ENCODE assay signal across 18 cellular contexts in the genomic region with DNA sequence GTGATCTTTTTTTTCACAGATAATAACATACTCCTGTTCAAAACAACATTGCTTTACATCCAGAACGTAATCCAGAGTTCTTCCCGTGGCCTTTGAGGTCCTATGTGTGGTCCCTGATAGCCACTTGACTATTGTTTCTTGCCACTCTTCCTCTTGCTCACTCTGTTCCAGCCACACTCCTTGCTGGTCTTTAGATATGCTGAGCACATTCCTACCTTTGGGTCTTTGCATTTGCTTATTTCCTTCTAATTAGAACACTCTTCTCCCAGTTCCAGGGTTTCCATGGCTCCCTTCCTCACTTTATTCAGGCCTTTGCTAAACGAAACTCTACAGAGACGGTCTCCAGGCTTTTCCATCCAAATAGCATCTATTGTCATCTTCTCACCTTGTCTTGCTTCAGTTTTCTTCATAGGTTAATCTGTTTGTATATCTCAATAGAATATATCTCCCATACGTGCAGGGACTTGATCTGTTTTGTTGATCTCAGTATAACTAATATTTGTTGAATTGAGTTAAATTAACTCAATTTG. TPM values are rescaled to one million over a fixed set of nuclear protein-coding genes. Genes with fewer than 3 reads are reported as not detected.
DNase-seq lines count a peak whose midpoint lies in the region; ATAC-seq, FAIRE-seq and TF ChIP-seq lines count a peak whose summit lies in the region.
"Had no signal": no experiment of that assay in that cellular context is flagged by ENCODE, and none has a peak within 500 bp of the region (broad histone marks: within the 10 kb centered on the region; RNA-seq: fewer than 3 reads in every experiment).

No MANE protein-coding gene starts in this region.

- no peak overlapping the region for H3K18ac ChIP-seq in mesenchymal stem cell (ENCODE audit: low read depth in 1 of 2, low read length in 2 of 2)

- H2BK12ac ChIP-seq in mesenchymal stem cell (ENCODE audit: low read length in 2 of 2) = no peak overlapping the region

- H3K27me3 ChIP-seq in mammary epithelial cell (ENCODE audit: insufficient read depth, low read length) (no peaks in the 10 kb centered on the region), astrocyte (ENCODE audit: insufficient read depth, low read length) (no peaks in the 10 kb centered on the region), mesenchymal stem cell (ENCODE audit: control insufficient read depth in 1 of 2, insufficient read depth in 1 of 2, low read length in 2 of 2) (no peaks in the 10 kb centered on the region)
- H3K27me3 ChIP-seq: MG63 had no signal

- DNase-seq in MCF 10A (ENCODE audit: unreplicated experiment) = no peak
- no peak for DNase-seq in mammary epithelial cell
- DNase-seq in astrocyte (ENCODE audit: low read depth) = no peak
- DNase-seq in mesenchymal stem cell = no peak
- no peak for DNase-seq in HK-2 (ENCODE audit: unreplicated experiment)
- no peak for DNase-seq in frontal cortex (ENCODE audit: low spot score in 2 of 2)
- DNase-seq: C1 segment of cervical spinal cord, DND-41, NCI-H1092, NCI-H1694, NCI-H2227 treated with DMSO at 0.1 percent for 48 hours, NCI-H524 treated with DMSO at 0.1 percent for 48 hours, SHP77 had no signal

- intact Hi-C loops in MCF 10A (cut with micrococcal nuclease) (no loop called here), mammary epithelial cell (cut with micrococcal nuclease) (no loop called here)

- H3K27me3 Mint-ChIP-seq in MCF 10A (ENCODE audit: insufficient read depth, unreplicated experiment) = no peaks in the 10 kb centered on the region
- no peaks in the 10 kb centered on the region for H3K27me3 Mint-ChIP-seq in astrocyte (ENCODE audit: low read depth, unreplicated experiment)

- POLR2A ChIA-PET in MCF 10A (lab: Yijun Ruan, JAX) = interaction anchor here (0.9 to 1.5 kb wide), 2 partner anchors 11 to 213 kb away, joined by 3 read pairs; no protein-coding TSS in a partner anchor

- H4K20me1 ChIP-seq in mammary epithelial cell (ENCODE audit: insufficient read depth, low read length) (no peaks in the 10 kb centered on the region), astrocyte (ENCODE audit: insufficient read depth, low read length) (peaks cover 3% of the 10 kb centered on the region)

- H3K9me3 Mint-ChIP-seq in MCF 10A (ENCODE audit: unreplicated experiment) = no peaks in the 10 kb centered on the region
- H3K9me3 Mint-ChIP-seq in astrocyte (ENCODE audit: unreplicated experiment) = no peaks in the 10 kb centered on the region

- H3K4me2 ChIP-seq in mammary epithelial cell (ENCODE audit: insufficient read depth, low read depth, low read length) (no peak overlapping the region), astrocyte (ENCODE audit: low read length) (no peak overlapping the region), mesenchymal stem cell (ENCODE audit: low read length, poor library complexity, severe bottlenecking) (no peak overlapping the region)
- H3K4me2 ChIP-seq: KMS-11 had no signal

- in situ Hi-C loops in mammary epithelial cell (cut with MboI; ENCODE audit: low sequenced_read_pairs in 2 of 2) = no loop called here

- WGBS in mammary epithelial cell (ENCODE audit: low coverage, missing lambda C conversion rate) = 96% methylated on average over 5 of the region's 5 CpGs
- 92% methylated on average over 4 of the region's 5 CpGs for WGBS in mesenchymal stem cell

- no peak overlapping the region for H2AFZ ChIP-seq in mammary epithelial cell (ENCODE audit: low read depth, low read length)
- no peak overlapping the region for H2AFZ ChIP-seq in astrocyte (ENCODE audit: low read depth, low read length)
- H2AFZ ChIP-seq in mesenchymal stem cell (ENCODE audit: low read depth, low read length) = no peak overlapping the region

- H3K36me3 ChIP-seq in mammary epithelial cell (ENCODE audit: insufficient read depth, low read length) = peaks cover 51% of the 10 kb centered on the region
- H3K36me3 ChIP-seq in astrocyte (ENCODE audit: insufficient read depth, low read length) = peaks cover 42% of the 10 kb centered on the region
- peaks cover 6 to 82% of the 10 kb centered on the region in 2 experiments for H3K36me3 ChIP-seq in mesenchymal stem cell (ENCODE audit: control insufficient read depth in 1 of 2, insufficient read depth in 2 of 2, low read depth in 1 of 2, low read length in 2 of 2)

- H3K9ac ChIP-seq in mammary epithelial cell (ENCODE audit: insufficient read depth, low read length) (no peak overlapping the region), astrocyte (ENCODE audit: low read length) (no peak overlapping the region), mesenchymal stem cell (ENCODE audit: low read length) (no peak overlapping the region)
- H3K9ac ChIP-seq: KMS-11 had no signal

- no peaks in the 10 kb centered on the region for H3K9me3 ChIP-seq in mammary epithelial cell (replicated peaks; ENCODE audit: insufficient read depth, low read length)
- H3K9me3 ChIP-seq in astrocyte (ENCODE audit: insufficient read depth, low read depth, low read length) = no peaks in the 10 kb centered on the region
- H3K9me3 ChIP-seq in mesenchymal stem cell (ENCODE audit: control insufficient read depth, low read length) = no peaks in the 10 kb centered on the region
- H3K9me3 ChIP-seq: A549, MG63 had no signal

- no peak overlapping the region for H3K4me3 ChIP-seq in mammary epithelial cell (replicated peaks in 1 of 3; ENCODE audit: insufficient read depth in 1 of 3, low read depth in 2 of 3, low read length in 3 of 3)
- no peak overlapping the region for H3K4me3 ChIP-seq in astrocyte (ENCODE audit: insufficient read depth, low read depth, low read length)
- H3K4me3 ChIP-seq in mesenchymal stem cell (ENCODE audit: insufficient read depth in 1 of 2, low read depth in 1 of 2, low read length in 2 of 2) = no peak overlapping the region
- H3K4me3 ChIP-seq: A549, GM12878, MG63 had no signal

- H3K23ac ChIP-seq in mesenchymal stem cell (ENCODE audit: low read length in 2 of 2) = no peak overlapping the region

- no peak for ATAC-seq in GM21529 (IDR thresholded peaks at IDR 0.05; ENCODE audit: unreplicated experiment)
- ATAC-seq: GM12878 had no signal

- H3K27ac Mint-ChIP-seq in MCF 10A (ENCODE audit: low read depth, unreplicated experiment) (peak overlapping the region; percentile 14), astrocyte (ENCODE audit: unreplicated experiment) (peak overlapping the region; percentile 85)

- H3K79me1 ChIP-seq in mesenchymal stem cell (replicated peaks; ENCODE audit: low read length, poor library complexity, severe bottlenecking) = peaks cover 8% of the 10 kb centered on the region

- H4K91ac ChIP-seq in mesenchymal stem cell (ENCODE audit: low read length) = no peak overlapping the region

- H3K4me1 Mint-ChIP-seq in MCF 10A (ENCODE audit: insufficient read depth, unreplicated experiment) (peaks cover 17% of the 10 kb centered on the region), astrocyte (ENCODE audit: low read depth, unreplicated experiment) (peaks cover 24% of the 10 kb centered on the region)

- H3K14ac ChIP-seq in mesenchymal stem cell (ENCODE audit: low read length in 2 of 2) = no peak overlapping the region

- no TSS peak for BruUV-seq in MCF 10A (replicated peaks; lab: Mats Ljungman, UMichigan)
- BruUV-seq in mammary epithelial cell (replicated peaks; lab: Mats Ljungman, UMichigan) = no TSS peak

- H3K36me3 Mint-ChIP-seq in MCF 10A (ENCODE audit: insufficient read depth, unreplicated experiment) (peaks cover 88% of the 10 kb centered on the region), astrocyte (ENCODE audit: low read depth, unreplicated experiment) (peaks cover 20% of the 10 kb centered on the region)

- peaks cover 6% of the 10 kb centered on the region for H3K4me1 ChIP-seq in mammary epithelial cell (ENCODE audit: insufficient read depth, low read length)
- peaks cover 15% of the 10 kb centered on the region for H3K4me1 ChIP-seq in astrocyte (ENCODE audit: insufficient read depth, low read length)
- peaks cover 7% of the 10 kb centered on the region for H3K4me1 ChIP-seq in mesenchymal stem cell (ENCODE audit: control insufficient read depth, insufficient read depth, low read depth, low read length)

- peaks cover 63% of the 10 kb centered on the region for H3K79me2 ChIP-seq in mammary epithelial cell (ENCODE audit: insufficient read depth, low read length)
- H3K79me2 ChIP-seq in astrocyte (ENCODE audit: insufficient read depth, low read length) = peaks cover 8% of the 10 kb centered on the region

- H2AK5ac ChIP-seq in mesenchymal stem cell (ENCODE audit: low read length, severe bottlenecking) = peak overlapping the region; percentile 4

- no peak overlapping the region for H2BK120ac ChIP-seq in mesenchymal stem cell (ENCODE audit: low read depth, low read length)

- H3K4me3 Mint-ChIP-seq in MCF 10A (ENCODE audit: unreplicated experiment) = no peak overlapping the region
- H3K4me3 Mint-ChIP-seq in astrocyte (ENCODE audit: unreplicated experiment) = no peak overlapping the region

- H4K8ac ChIP-seq in mesenchymal stem cell (ENCODE audit: low read length) = no peak overlapping the region

- no peak overlapping the region for H3K4ac ChIP-seq in mesenchymal stem cell (ENCODE audit: low read depth in 1 of 2, low read length in 2 of 2)

- no peak for FAIRE-seq in astrocyte (lab: Jason Lieb, UNC)
- FAIRE-seq in frontal cortex (lab: Jason Lieb, UNC) = no peak
- FAIRE-seq: A549, GM12878 had no signal

- no peak overlapping the region for H2BK15ac ChIP-seq in mesenchymal stem cell (ENCODE audit: low read depth, poor library complexity, severe bottlenecking)

- CTCF ChIA-PET in MCF 10A (lab: Yijun Ruan, JAX) (interaction anchor here (0.6 kb wide), 1 partner anchor 123 kb away, joined by 3 read pairs; no protein-coding TSS in a partner anchor), mammary epithelial cell (lab: Charles Lee; ENCODE audit: low non-redundant PET) (no interaction called here)

- H3K27ac ChIP-seq in mammary epithelial cell (ENCODE audit: insufficient read depth, low read depth, low read length) = no peak overlapping the region
- no peak overlapping the region for H3K27ac ChIP-seq in astrocyte (ENCODE audit: low read depth, low read length)
- H3K27ac ChIP-seq in mesenchymal stem cell (ENCODE audit: low read length, poor library complexity, severe bottlenecking) = no peak overlapping the region
- H3K27ac ChIP-seq: KMS-11 had no signal

- dilution Hi-C loops in mammary epithelial cell (cut with HindIII; ENCODE audit: low sequenced_read_pairs) = no loop called here

- no peak overlapping the region for H2BK5ac ChIP-seq in mesenchymal stem cell (ENCODE audit: low read depth, low read length, poor library complexity, severe bottlenecking)

- TF ChIP-seq CTCF in MCF 10A (IDR thresholded peaks at IDR 0.05; ENCODE audit: unreplicated experiment) (no peak), mammary epithelial cell (conservative IDR thresholded peaks at IDR 0.05 in 1 of 2, IDR thresholded peaks at IDR 0.05 in 1 of 2; ENCODE audit: extremely low read depth in 1 of 2, insufficient read depth in 1 of 2, low read depth in 1 of 2, low read length in 2 of 2) (no peak), astrocyte (IDR thresholded peaks at IDR 0.05; ENCODE audit: insufficient read depth, low read depth, low read length) (no peak)

RNA-seq across cellular contexts. Expression of gene ACSL3, which starts 59.9 kb away (rescaled TPM):
- 183 and 203 TPM in 2 replicates for total RNA-seq in MCF 10A (2022)
- 100 to 1,000 TPM; 199 to 213 TPM for total RNA-seq in mammary epithelial cell
- 110 TPM for polyA plus RNA-seq in mammary epithelial cell
- 656 TPM for polyA minus RNA-seq in mammary epithelial cell
- 144 and 163 TPM in 2 replicates for total RNA-seq in astrocyte
- polyA plus RNA-seq in mesenchymal stem cell (2013, experiment 1 of 2) = 148 TPM
- 157 TPM for polyA plus RNA-seq in mesenchymal stem cell (2013, experiment 2 of 2)
- total RNA-seq in frontal cortex = 250 TPM
